Comparison of ENCODE assay signal across 9 cellular contexts in the genomic region with DNA sequence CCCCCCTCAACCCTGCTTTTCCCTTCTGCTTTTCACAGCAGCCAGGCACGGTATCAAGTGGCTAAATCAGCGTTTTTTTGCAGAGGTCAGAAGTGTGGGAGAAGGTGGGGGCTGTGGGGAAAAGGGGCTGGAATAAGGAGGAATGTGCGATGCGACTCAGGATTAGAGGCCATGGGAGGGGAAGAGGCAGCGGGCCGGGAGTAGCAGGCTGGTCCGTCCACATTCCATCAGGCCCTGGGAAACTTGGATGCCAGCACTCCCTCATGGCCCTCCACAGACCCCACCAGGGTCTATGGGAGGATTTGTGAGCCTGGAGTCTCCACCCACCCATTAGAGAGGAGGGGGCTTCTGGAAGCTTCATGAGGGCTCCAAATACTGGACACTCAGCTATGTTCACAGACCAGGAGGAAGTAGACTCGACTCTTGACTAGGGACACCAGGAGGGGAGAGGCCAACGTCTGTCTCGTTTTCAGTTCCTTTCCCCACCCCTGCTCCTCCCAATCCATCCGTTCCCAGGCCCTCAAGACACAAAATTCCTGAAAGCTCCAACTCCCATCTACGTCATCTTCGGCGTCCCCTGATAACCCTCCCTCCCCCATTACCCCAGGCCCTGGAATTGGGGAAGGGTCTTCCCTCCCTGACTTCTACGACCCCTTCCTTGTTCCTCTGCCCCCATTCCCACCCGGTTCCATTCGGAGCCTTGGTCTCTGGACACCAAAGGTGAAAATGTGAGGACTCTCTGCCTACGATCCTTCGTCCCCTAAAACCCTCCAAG. TPM values are rescaled to one million over a fixed set of nuclear protein-coding genes. Genes with fewer than 3 reads are reported as not detected.
A peak's percentile ranks its signal among the peaks of the same experiment; 100 is the strongest.
DNase-seq lines count a peak whose midpoint lies in the region; ATAC-seq and TF ChIP-seq lines count a peak whose summit lies in the region.
"Had no signal": no experiment of that assay in that cellular context is flagged by ENCODE, and none has a peak within 500 bp of the region (broad histone marks: within the 10 kb centered on the region; RNA-seq: fewer than 3 reads in every experiment).

No MANE protein-coding gene starts in this region.

- in situ Hi-C loops in mammary epithelial cell (cut with MboI; ENCODE audit: low sequenced_read_pairs in 2 of 2), result no loop called here

- no peaks in the 10 kb centered on the region for H3K79me2 ChIP-seq in mammary epithelial cell (ENCODE audit: insufficient read depth, low read length)

- H3K36me3 ChIP-seq in breast epithelium (no peaks in the 10 kb centered on the region), mammary epithelial cell (ENCODE audit: insufficient read depth, low read length) (no peaks in the 10 kb centered on the region), liver (ENCODE audit: control insufficient read depth in 4 of 4, insufficient read depth in 3 of 4, low read depth in 1 of 4, low read length in 3 of 4) (no peaks in the 10 kb centered on the region), tibial nerve (no peaks in the 10 kb centered on the region)

- POLR2A ChIA-PET in activated CD8-positive, alpha-beta T cell treated with anti-CD3 and anti-CD28 coated beads for 36 hours (lab: Charles Lee), result interaction anchor here (0.9 to 1.2 kb wide), 2 partner anchors 15 to 26 kb away, joined by 3 read pairs; no protein-coding TSS in a partner anchor
- POLR2A ChIA-PET in MCF 10A (lab: Yijun Ruan, JAX), result no interaction called here

- TF ChIP-seq POLR2A in breast epithelium (IDR thresholded peaks at IDR 0.05) (no peak), tibial nerve (IDR thresholded peaks at IDR 0.05) (no peak)

- H3K9ac ChIP-seq in mammary epithelial cell (ENCODE audit: insufficient read depth, low read length) (no peak overlapping the region), liver (ENCODE audit: low read depth in 1 of 2, low read length in 2 of 2) (no peak overlapping the region)

- H4K20me1 ChIP-seq in mammary epithelial cell (ENCODE audit: insufficient read depth, low read length), result no peaks in the 10 kb centered on the region

- peak overlapping the region; percentile 27 to 76 (median 62) for H3K4me3 ChIP-seq in breast epithelium
- no peak overlapping the region for H3K4me3 ChIP-seq in mammary epithelial cell (replicated peaks in 1 of 3; ENCODE audit: insufficient read depth in 1 of 3, low read depth in 2 of 3, low read length in 3 of 3)
- H3K4me3 ChIP-seq in liver (ENCODE audit: low read depth in 1 of 3, low read length in 3 of 3), result peak overlapping the region in 1 of 3 donors; percentile 48
- H3K4me3 ChIP-seq in tibial nerve, result peak overlapping the region in 3 of 4 donors; percentile 49 to 65 (median 51)

- ATAC-seq in activated CD8-positive, alpha-beta T cell treated with anti-CD3 and anti-CD28 coated beads for 36 hours, result no peak
- no peak for ATAC-seq in HG03565 (IDR thresholded peaks at IDR 0.05; ENCODE audit: unreplicated experiment)

- TF ChIP-seq EP300 in tibial nerve (IDR thresholded peaks at IDR 0.05), result no peak

- dilution Hi-C loops in mammary epithelial cell (cut with HindIII; ENCODE audit: low sequenced_read_pairs), result loop anchor here (5.0 kb wide), 2 partner anchors 50 to 105 kb away; no protein-coding TSS in a partner anchor

- intact Hi-C loops in breast epithelium (cut with DNase I; ENCODE audit: low total_unique reads), result no loop called here
- intact Hi-C loops in mammary epithelial cell (cut with micrococcal nuclease), result no loop called here
- intact Hi-C loops in activated CD8-positive, alpha-beta T cell treated with anti-CD3 and anti-CD28 coated beads for 36 hours (cut with micrococcal nuclease), result no loop called here
- intact Hi-C loops in MCF 10A (cut with micrococcal nuclease), result no loop called here

- H2AFZ ChIP-seq in mammary epithelial cell (ENCODE audit: low read depth, low read length), result no peak overlapping the region

- H3K4me1 ChIP-seq in breast epithelium (peaks cover 0 to 5% of the 10 kb centered on the region in 2 donors), mammary epithelial cell (ENCODE audit: insufficient read depth, low read length) (peaks cover 9% of the 10 kb centered on the region), liver (ENCODE audit: control insufficient read depth in 4 of 4, insufficient read depth in 4 of 4, low read length in 3 of 4) (peaks cover 13 to 49% (median 31%) of the 10 kb centered on the region in 4 donors), tibial nerve (peaks cover 0 to 51% (median 12%) of the 10 kb centered on the region in 4 donors)

- CTCF ChIA-PET in mammary epithelial cell (lab: Charles Lee; ENCODE audit: low non-redundant PET) (no interaction called here), MCF 10A (lab: Yijun Ruan, JAX) (interaction anchor here (0.6 kb wide), 1 partner anchor 11 kb away, joined by 3 read pairs; no protein-coding TSS in a partner anchor)
- CTCF ChIA-PET in activated CD8-positive, alpha-beta T cell treated with anti-CD3 and anti-CD28 coated beads for 36 hours (lab: Charles Lee), result interaction anchor here (1.7 kb wide), 1 partner anchor 128 kb away, joined by 4 read pairs; no protein-coding TSS in a partner anchor

- 19% methylated on average over 10 of the region's 19 CpGs for WGBS in mammary epithelial cell (ENCODE audit: low coverage, missing lambda C conversion rate)
- 37% methylated on average over 19 of the region's 19 CpGs for WGBS in liver
- WGBS in tibial nerve, 2 donors, result 3 to 4% methylated on average over 19 of the region's 19 CpGs

- H3K27ac ChIP-seq in breast epithelium (peak overlapping the region; percentile 88 to 91), mammary epithelial cell (ENCODE audit: insufficient read depth, low read depth, low read length) (no peak overlapping the region), liver (ENCODE audit: low read depth in 1 of 2, low read length in 2 of 2) (peak overlapping the region; percentile 74 to 77), tibial nerve (peak overlapping the region in 3 of 4 donors; percentile 71 to 87 (median 84))
- H3K27ac ChIP-seq: HL-60 had no signal

- no peak for TF ChIP-seq RAD21 in liver (IDR thresholded peaks at IDR 0.05)

- H3K4me2 ChIP-seq in mammary epithelial cell (ENCODE audit: insufficient read depth, low read depth, low read length), result no peak overlapping the region

- H3K36me3 Mint-ChIP-seq in activated CD8-positive, alpha-beta T cell treated with anti-CD3 and anti-CD28 coated beads for 36 hours (ENCODE audit: low read depth), result peaks cover 10% of the 10 kb centered on the region
- H3K36me3 Mint-ChIP-seq in MCF 10A (ENCODE audit: insufficient read depth, unreplicated experiment), result no peaks in the 10 kb centered on the region

- TF ChIP-seq CTCF in breast epithelium (IDR thresholded peaks at IDR 0.05), result no peak
- no peak for TF ChIP-seq CTCF in mammary epithelial cell (conservative IDR thresholded peaks at IDR 0.05 in 1 of 2, IDR thresholded peaks at IDR 0.05 in 1 of 2; ENCODE audit: extremely low read depth in 1 of 2, insufficient read depth in 1 of 2, low read depth in 1 of 2, low read length in 2 of 2)
- no peak for TF ChIP-seq CTCF in activated CD8-positive, alpha-beta T cell treated with anti-CD3 and anti-CD28 coated beads for 36 hours (IDR thresholded peaks at IDR 0.05)
- no peak for TF ChIP-seq CTCF in liver (IDR thresholded peaks at IDR 0.05; ENCODE audit: low read depth, low read length, missing input control)
- TF ChIP-seq CTCF in tibial nerve (IDR thresholded peaks at IDR 0.05), result no peak
- TF ChIP-seq CTCF in MCF 10A (IDR thresholded peaks at IDR 0.05; ENCODE audit: unreplicated experiment), result no peak

- H3K27ac Mint-ChIP-seq in activated CD8-positive, alpha-beta T cell treated with anti-CD3 and anti-CD28 coated beads for 36 hours, result no peak overlapping the region
- no peak overlapping the region for H3K27ac Mint-ChIP-seq in MCF 10A (ENCODE audit: low read depth, unreplicated experiment)

- BruUV-seq in mammary epithelial cell (replicated peaks; lab: Mats Ljungman, UMichigan) (no TSS peak), MCF 10A (replicated peaks; lab: Mats Ljungman, UMichigan) (no TSS peak)

- H3K9me3 ChIP-seq in breast epithelium (no peaks in the 10 kb centered on the region), mammary epithelial cell (replicated peaks; ENCODE audit: insufficient read depth, low read length) (peaks cover 9% of the 10 kb centered on the region), liver (ENCODE audit: control insufficient read depth in 4 of 4, low read length in 3 of 4) (no peaks in the 10 kb centered on the region), tibial nerve (no peaks in the 10 kb centered on the region)

- H3K9me3 Mint-ChIP-seq in activated CD8-positive, alpha-beta T cell treated with anti-CD3 and anti-CD28 coated beads for 36 hours, result peaks cover 7% of the 10 kb centered on the region
- peaks cover 29% of the 10 kb centered on the region for H3K9me3 Mint-ChIP-seq in MCF 10A (ENCODE audit: unreplicated experiment)

- H3K27me3 Mint-ChIP-seq in activated CD8-positive, alpha-beta T cell treated with anti-CD3 and anti-CD28 coated beads for 36 hours, result peaks cover 59% of the 10 kb centered on the region
- peaks cover 44% of the 10 kb centered on the region for H3K27me3 Mint-ChIP-seq in MCF 10A (ENCODE audit: insufficient read depth, unreplicated experiment)

- peak overlapping the region; percentile 74 for H3K4me3 Mint-ChIP-seq in activated CD8-positive, alpha-beta T cell treated with anti-CD3 and anti-CD28 coated beads for 36 hours
- H3K4me3 Mint-ChIP-seq in MCF 10A (ENCODE audit: unreplicated experiment), result no peak overlapping the region

- DNase-seq in breast epithelium (ENCODE audit: low spot score in 2 of 2) (peak in 1 of 2 donors; percentile 59), mammary epithelial cell (no peak), tibial nerve (ENCODE audit: low spot score in 2 of 2) (no peak), MCF 10A (ENCODE audit: unreplicated experiment) (no peak), NCI-H1417 (lab: John Stamatoyannopoulos, UW) (no peak)
- DNase-seq in activated CD8-positive, alpha-beta T cell treated with anti-CD3 and anti-CD28 coated beads for 36 hours, result no peak

- peaks cover 3 to 21% of the 10 kb centered on the region in 2 donors for H3K27me3 ChIP-seq in breast epithelium
- H3K27me3 ChIP-seq in mammary epithelial cell (ENCODE audit: insufficient read depth, low read length), result peaks cover 23% of the 10 kb centered on the region
- H3K27me3 ChIP-seq in liver (ENCODE audit: control insufficient read depth in 4 of 4, insufficient read depth in 4 of 4, low read length in 3 of 4), result no peaks in the 10 kb centered on the region
- H3K27me3 ChIP-seq in tibial nerve, result peaks cover 0 to 74% of the 10 kb centered on the region in 2 donors

- peaks cover 59% of the 10 kb centered on the region for H3K4me1 Mint-ChIP-seq in activated CD8-positive, alpha-beta T cell treated with anti-CD3 and anti-CD28 coated beads for 36 hours (ENCODE audit: low read depth)
- H3K4me1 Mint-ChIP-seq in MCF 10A (ENCODE audit: insufficient read depth, unreplicated experiment), result no peaks in the 10 kb centered on the region

RNA-seq across cellular contexts. Expression of a gene that starts 3.3 kb away (rescaled TPM):
- 1 to 10 TPM in 2 of 3 donors, under 1 TPM in 1; 0.32 to 3.7 (median 1.6) TPM for total RNA-seq in breast epithelium
- under 1 TPM; 0.09 to 0.67 TPM for total RNA-seq in mammary epithelial cell
- polyA plus RNA-seq in mammary epithelial cell, result not detected
- polyA minus RNA-seq in mammary epithelial cell, result not detected
- under 1 TPM; 0.77 to 0.81 TPM for total RNA-seq in activated CD8-positive, alpha-beta T cell treated with anti-CD3 and anti-CD28 coated beads for 36 hours
- 1 to 10 TPM in 1 of 2 donors, under 1 TPM in 1; 0.84 to 1.4 TPM for total RNA-seq in liver
- 1 to 10 TPM in 1 of 2 donors, under 1 TPM in 1; 0.56 to 1.6 TPM for polyA plus RNA-seq in liver
- 1 to 10 TPM in 1 of 4 donors, under 1 TPM in 3; 0.21 to 1.2 (median 0.71) TPM for total RNA-seq in tibial nerve
- not detected in 2 replicates for total RNA-seq in MCF 10A (2022)

RNA-seq across cellular contexts. Expression of a gene that starts 33.0 kb away (rescaled TPM):
- total RNA-seq in breast epithelium (1 to 10 TPM in 2 of 3 donors, under 1 TPM in 1; 0.80 to 1.8 (median 1.6) TPM), mammary epithelial cell (1 to 10 TPM in 1 of 2 donors, under 1 TPM in 1; 0.75 to 1.3 TPM), liver (under 1 TPM; 0.28 to 0.59 TPM), tibial nerve (1 to 10 TPM in 1 of 4 donors, under 1 TPM in 1, not detected in 2; 0.39 to 2.1 TPM), MCF 10A (2022) (0.49 and 0.51 TPM in 2 replicates)
- polyA plus RNA-seq in mammary epithelial cell (0.24 TPM), liver (under 1 TPM; 0.50 to 0.74 TPM)
- not detected for polyA minus RNA-seq in mammary epithelial cell
- 10 to 100 TPM; 18.3 to 20.0 TPM for total RNA-seq in activated CD8-positive, alpha-beta T cell treated with anti-CD3 and anti-CD28 coated beads for 36 hours

RNA-seq across cellular contexts. Expression of a gene that starts 43.8 kb away (rescaled TPM):
- total RNA-seq in breast epithelium (100 to 1,000 TPM in 1 of 3 donors, 10 to 100 TPM in 2; 71.0 to 105 (median 87.5) TPM), mammary epithelial cell (10 to 100 TPM; 53.8 to 65.5 TPM), liver (10 to 100 TPM; 30.8 to 58.1 TPM), tibial nerve (100 to 1,000 TPM in 1 of 4 donors, 10 to 100 TPM in 3; 80.2 to 125 (median 93.7) TPM), MCF 10A (2022) (62.0 and 65.7 TPM in 2 replicates)
- polyA plus RNA-seq in mammary epithelial cell (33.4 TPM), liver (10 to 100 TPM; 30.4 to 36.6 TPM)
- polyA minus RNA-seq in mammary epithelial cell, result 11.7 TPM
- 10 to 100 TPM; 50.9 to 52.3 TPM for total RNA-seq in activated CD8-positive, alpha-beta T cell treated with anti-CD3 and anti-CD28 coated beads for 36 hours

RNA-seq across cellular contexts. Expression of a gene that starts 51.7 kb away (rescaled TPM):
- total RNA-seq in breast epithelium (10 to 100 TPM; 13.8 to 17.3 (median 16.0) TPM), mammary epithelial cell (10 to 100 TPM; 16.3 to 49.8 TPM), liver (10 to 100 TPM in 1 of 2 donors, 1 to 10 TPM in 1; 7.5 to 57.1 TPM), tibial nerve (10 to 100 TPM; 10.8 to 28.2 (median 15.5) TPM), MCF 10A (2022) (18.9 and 31.9 TPM in 2 replicates)
- polyA plus RNA-seq in mammary epithelial cell (31.7 TPM), liver (1 to 10 TPM; 8.0 to 8.5 TPM)
- 20.7 TPM for polyA minus RNA-seq in mammary epithelial cell
- total RNA-seq in activated CD8-positive, alpha-beta T cell treated with anti-CD3 and anti-CD28 coated beads for 36 hours, result 100 to 1,000 TPM; 214 to 215 TPM

Comparison
In these comparisons a context has a peak if more than half of its experiments do, and no peak if none do; other contexts are left out.
1. H3K4me3 ChIP-seq: peak in breast epithelium (3 of 3) and tibial nerve (3 of 4); none in mammary epithelial cell (0 of 3).
2. RNA of a gene that starts 33.0 kb away (total RNA-seq): 18.3 to 20.0 TPM in activated CD8-positive, alpha-beta T cell treated with anti-CD3 and anti-CD28 coated beads for 36 hours; 0.80 to 1.8 TPM in breast epithelium, 0.75 to 1.3 TPM in mammary epithelial cell, 0.28 to 0.59 TPM in liver, 0.49 to 0.51 TPM in MCF 10A and 0.39 to 2.1 TPM in tibial nerve; every median in the first group is over 4 times any median in the second.